ENCODE assay signal across 12 cellular contexts in genomic region chrX:71662654-71663053, GRCh38. TPM values are rescaled to one million over a fixed set of nuclear protein-coding genes. Genes with fewer than 3 reads are reported as not detected.
"Had no signal": no experiment of that assay in that cellular context is flagged by ENCODE, and none has a peak within 500 bp of the region (broad histone marks: within the 10 kb centered on the region; RNA-seq: fewer than 3 reads in every experiment).

No MANE protein-coding gene starts in this region.

RNA-seq across cellular contexts. Expression of gene CXCR3, which starts 44.3 kb away (rescaled TPM):
- total RNA-seq: fibroblast of lung, gastrocnemius medialis, osteoblast, temporal lobe had no signal

RNA-seq across cellular contexts. Expression of gene CXorf49, which starts 55.4 kb away (rescaled TPM):
- total RNA-seq: adrenal gland; fibroblast of lung; gastrocnemius medialis; heart right ventricle; left lung; mucosa of descending colon; osteoblast; psoas muscle; right lobe of liver; T-helper 1 cell treated with Interleukin-12 subunit alpha and Interleukin-12 subunit beta and Interleukin-4 antibody, amounts not matched to agents 30 ng/mL and 1 ng/mL, for 36 hours; temporal lobe; upper lobe of left lung had no signal
